7 cellular contexts compared by ENCODE assay signal in the genomic region with DNA sequence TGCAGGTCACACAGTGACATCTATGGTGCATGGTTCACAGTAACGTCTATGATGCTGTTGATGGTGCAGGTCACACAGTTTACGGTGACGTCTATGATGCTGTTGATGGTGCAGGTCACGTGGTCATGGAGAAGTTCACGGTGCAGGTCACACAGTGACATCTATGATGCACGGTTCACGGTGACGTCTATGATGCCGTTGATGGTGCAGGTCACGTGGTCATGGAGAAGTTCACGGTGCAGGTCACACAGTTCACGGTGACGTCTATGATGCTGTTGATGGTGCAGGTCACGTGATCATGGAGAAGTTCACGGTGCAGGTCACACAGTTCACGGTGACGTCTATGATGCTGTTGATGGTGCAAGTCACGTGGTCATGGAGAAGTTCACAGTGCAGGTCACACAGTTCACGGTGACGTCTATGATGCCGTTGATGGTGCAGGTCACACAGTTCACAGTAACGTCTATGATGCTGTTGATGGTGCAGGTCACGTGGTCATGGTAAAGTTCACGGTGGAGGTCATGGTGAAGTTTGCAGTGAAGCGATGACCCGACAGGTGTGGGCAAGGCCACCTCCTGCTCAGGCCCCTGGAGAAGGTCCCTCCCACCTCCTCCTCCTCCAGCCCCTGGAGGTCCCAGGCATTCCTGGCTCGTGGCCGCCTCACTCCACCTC. TPM values are rescaled to one million over a fixed set of nuclear protein-coding genes. Genes with fewer than 3 reads are reported as not detected.
DNase-seq lines count a peak whose midpoint lies in the region; ATAC-seq, FAIRE-seq and TF ChIP-seq lines count a peak whose summit lies in the region.
"Not testable (repeated sequence)": the region's sequence is repeated elsewhere in the genome, so short reads cannot be mapped to it uniquely, and the experiment has no call there.

No MANE protein-coding gene starts in this region.

- FAIRE-seq in GM12891 (lab: Jason Lieb, UNC) (peak; percentile 87), bronchial epithelial cell (lab: Jason Lieb, UNC) (peak; percentile 100), urothelium cell line (lab: Jason Lieb, UNC) (peak; percentile 97)

- H3K4me3 ChIP-seq in bronchial epithelial cell (ENCODE audit: low read depth, low read length) = not testable (repeated sequence)

- ATAC-seq in natural killer cell = peak; percentile 5 to 18 (median 17)

- peaks cover 25% of the 10 kb centered on the region for H3K4me1 Mint-ChIP-seq in CD14-positive monocyte
- H3K4me1 Mint-ChIP-seq in endothelial cell (ENCODE audit: unreplicated experiment); natural killer cell: not testable (repeated sequence)

- not testable (repeated sequence) for H3K4me3 Mint-ChIP-seq in CD14-positive monocyte, natural killer cell
- peak overlapping the region; percentile 33 for H3K4me3 Mint-ChIP-seq in endothelial cell (ENCODE audit: unreplicated experiment)

- H3K9me3 Mint-ChIP-seq in CD14-positive monocyte; endothelial cell (ENCODE audit: unreplicated experiment); natural killer cell: not testable (repeated sequence)

- TF ChIP-seq CTCF in CD14-positive monocyte (IDR thresholded peaks at IDR 0.05); bronchial epithelial cell (IDR thresholded peaks at IDR 0.05; ENCODE audit: insufficient read depth, low read length, severe bottlenecking); endothelial cell (IDR thresholded peaks at IDR 0.05; ENCODE audit: unreplicated experiment); natural killer cell (IDR thresholded peaks at IDR 0.05): not testable (repeated sequence)

- TF ChIP-seq EP300 in Ishikawa (IDR thresholded peaks at IDR 0.05; ENCODE audit: borderline replicate concordance) = not testable (repeated sequence)

- intact Hi-C loops in CD14-positive monocyte (cut with micrococcal nuclease); natural killer cell (cut with micrococcal nuclease): not testable (repeated sequence)

- H3K27me3 ChIP-seq in bronchial epithelial cell (ENCODE audit: control insufficient read depth, insufficient read depth, low read length) = not testable (repeated sequence)

- not testable (repeated sequence) for H3K36me3 Mint-ChIP-seq in CD14-positive monocyte; endothelial cell (ENCODE audit: low read depth, unreplicated experiment); natural killer cell

- H3K36me3 ChIP-seq in bronchial epithelial cell (ENCODE audit: control insufficient read depth, insufficient read depth, low read length) = not testable (repeated sequence)

- not testable (repeated sequence) for TF ChIP-seq RAD21 in Ishikawa (IDR thresholded peaks at IDR 0.05; ENCODE audit: low read depth)

- TF ChIP-seq POLR2A in GM12891 (IDR thresholded peaks at IDR 0.05; ENCODE audit: low read depth, low read length) = not testable (repeated sequence)

- peak overlapping the region in 6 of 7 donors; percentile 37 to 87 (median 79) for H3K27ac Mint-ChIP-seq in CD14-positive monocyte
- H3K27ac Mint-ChIP-seq in endothelial cell (ENCODE audit: unreplicated experiment) = peak overlapping the region; percentile 30
- not testable (repeated sequence) for H3K27ac Mint-ChIP-seq in natural killer cell

- peak; percentile 79 for DNase-seq in CD14-positive monocyte (ENCODE audit: low spot score)
- not testable (repeated sequence) for DNase-seq in GM12891 (ENCODE audit: insufficient read length, low spot score); bronchial epithelial cell (ENCODE audit: low read depth); endothelial cell (ENCODE audit: low spot score); natural killer cell; urothelium cell line (ENCODE audit: low spot score)

- H3K27me3 Mint-ChIP-seq in CD14-positive monocyte (ENCODE audit: low read depth in 3 of 3); endothelial cell (ENCODE audit: unreplicated experiment); natural killer cell (ENCODE audit: low read depth in 2 of 2): not testable (repeated sequence)

TF ChIP-seq in Ishikawa, 13 proteins besides CTCF, POLR2A, EP300 and RAD21:
- TF ChIP-seq, protein P1, sequence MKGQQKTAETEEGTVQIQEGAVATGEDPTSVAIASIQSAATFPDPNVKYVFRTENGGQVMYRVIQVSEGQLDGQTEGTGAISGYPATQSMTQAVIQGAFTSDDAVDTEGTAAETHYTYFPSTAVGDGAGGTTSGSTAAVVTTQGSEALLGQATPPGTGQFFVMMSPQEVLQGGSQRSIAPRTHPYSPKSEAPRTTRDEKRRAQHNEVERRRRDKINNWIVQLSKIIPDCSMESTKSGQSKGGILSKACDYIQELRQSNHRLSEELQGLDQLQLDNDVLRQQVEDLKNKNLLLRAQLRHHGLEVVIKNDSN (IDR thresholded peaks at IDR 0.05) = peak; percentile 59

RNA-seq across cellular contexts. Expression of a gene that starts 27.7 kb away (rescaled TPM):
- under 1 TPM; 0.02 to 0.10 TPM for polyA plus RNA-seq in CD14-positive monocyte
- 0.26 TPM for polyA plus RNA-seq in GM12891 (2012; ENCODE audit: low read depth, missing spikeins)
- under 0.01 and 0.13 TPM in 2 replicates for total RNA-seq in bronchial epithelial cell
- total RNA-seq in endothelial cell (ENCODE audit: unreplicated experiment) = 14.7 TPM
- 1 to 10 TPM; 4.5 to 5.8 (median 4.9) TPM for total RNA-seq in natural killer cell

RNA-seq across cellular contexts. Expression of a gene that starts 42.6 kb away (rescaled TPM):
- under 1 TPM; 0.04 to 0.12 TPM for polyA plus RNA-seq in CD14-positive monocyte
- polyA plus RNA-seq in GM12891 (2012; ENCODE audit: low read depth, missing spikeins) = 0.87 TPM
- total RNA-seq in bronchial epithelial cell (0.79 and 1.7 TPM in 2 replicates), endothelial cell (ENCODE audit: unreplicated experiment) (6.8 TPM), natural killer cell (10 to 100 TPM; 56.3 to 71.0 (median 64.6) TPM)
